ENCODE assay signal across 24 cellular contexts in the genomic region with DNA sequence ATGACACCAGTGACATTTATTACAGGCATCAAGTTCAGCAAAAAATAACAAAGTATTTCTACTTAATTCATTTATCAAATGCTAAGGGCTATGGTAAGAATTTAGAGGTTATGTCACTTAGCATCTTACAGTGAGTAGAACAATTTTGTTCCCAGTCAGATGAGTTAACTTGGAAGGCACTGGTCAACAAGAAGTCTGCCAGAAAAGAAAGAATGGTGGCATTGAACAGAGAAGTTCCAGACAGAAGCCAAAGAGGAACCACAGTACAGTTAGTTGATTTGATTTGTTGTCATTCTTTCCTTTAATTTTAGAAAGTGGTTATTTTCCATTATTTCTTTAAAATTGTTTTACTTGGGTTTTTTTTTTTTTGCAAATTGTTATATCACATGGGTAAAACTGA.
"Had no signal": no experiment of that assay in that cellular context is flagged by ENCODE, and none has a peak within 500 bp of the region (broad histone marks: within the 10 kb centered on the region; RNA-seq: fewer than 3 reads in every experiment).

No MANE protein-coding gene starts in this region.

- DNase-seq: effector memory CD8-positive, alpha-beta T cell; gastrocnemius medialis; heart left ventricle; kidney; left lung; mesendoderm; naive thymus-derived CD8-positive, alpha-beta T cell; nephron progenitor cell; posterior cingulate gyrus; psoas muscle; right lobe of liver; stimulated activated CD4-positive, alpha-beta T cell treated with anti-CD3 and anti-CD28 coated beads, Interleukin-12 subunit alpha, Interleukin-12 subunit beta, amount 100 ng/mL, for 4 hours; stimulated activated CD4-positive, alpha-beta T cell treated with anti-CD3 and anti-CD28 coated beads, Interleukin-1b, Interleukin-23, amount 100 ng/mL, for 48 hours; stimulated activated CD4-positive, alpha-beta T cell treated with anti-CD3 and anti-CD28 coated beads, Interleukin-4, amount 100 ng/mL, for 1 hour; stimulated activated CD8-positive, alpha-beta memory T cell treated with anti-CD3 and anti-CD28 coated beads, Interleukin-4, amount 100 ng/mL, for 48 hours; stimulated activated naive CD4-positive, alpha-beta T cell; stimulated activated naive CD8-positive, alpha-beta T cell treated with anti-CD3 and anti-CD28 coated beads, Interleukin-15, amount 100 ng/mL, for 72 hours; upper lobe of left lung had no signal

- FAIRE-seq: endometrium, kidney, urothelium cell line had no signal

- H3K4me3 ChIP-seq: gastrocnemius medialis, heart left ventricle, hepatocyte, left lung, psoas muscle, right lobe of liver, smooth muscle cell, thoracic aorta, tibial nerve, upper lobe of left lung had no signal

- ATAC-seq: effector memory CD8-positive, alpha-beta T cell; gastrocnemius medialis; heart left ventricle; left lung; naive thymus-derived CD8-positive, alpha-beta T cell; psoas muscle; right lobe of liver; stimulated activated naive CD8-positive, alpha-beta T cell treated with anti-CD3 and anti-CD28 coated beads, Interleukin-15, amount 100 ng/mL, for 72 hours had no signal

- H3K27ac ChIP-seq: gastrocnemius medialis, heart left ventricle, hepatocyte, left lung, psoas muscle, right lobe of liver, thoracic aorta, upper lobe of left lung had no signal
